Comparison of ENCODE assay signal across 22 cellular contexts in genomic region chr10:29428486-29428885, GRCh38.
"Had no signal": no experiment of that assay in that cellular context is flagged by ENCODE, and none has a peak within 500 bp of the region (broad histone marks: within the 10 kb centered on the region; RNA-seq: fewer than 3 reads in every experiment).

No MANE protein-coding gene starts in this region.

- H3K9ac ChIP-seq: parathyroid adenoma had no signal

- H3K9me3 ChIP-seq: esophagus muscularis mucosa, lower lobe of right lung, neutrophil, right atrium auricular region, stomach, tibial artery had no signal

- H3K4me3 ChIP-seq: coronary artery, esophagus muscularis mucosa, lower lobe of right lung, right atrium auricular region, stomach, tibial artery had no signal

- H3K27ac ChIP-seq: coronary artery, esophagus muscularis mucosa, lower lobe of right lung, neutrophil, parathyroid adenoma, right atrium auricular region, stomach, tibial artery had no signal

- H3K27me3 ChIP-seq: esophagus muscularis mucosa, neutrophil, right atrium auricular region, stomach, tibial artery had no signal

- H3K4me1 ChIP-seq: lower lobe of right lung, tibial artery had no signal

- DNase-seq: dermis blood vessel endothelial cell; effector memory CD4-positive, alpha-beta T cell; foreskin melanocyte; glutamatergic neuron; immature natural killer cell; islet precursor cell; kidney glomerular epithelial cell; left ventricle myocardium superior; lower lobe of right lung; natural killer cell; stimulated activated CD4-positive, alpha-beta T cell treated with anti-CD3 and anti-CD28 coated beads, Interleukin-2, amount 100 ng/mL, for 24 hours; stimulated activated CD4-positive, alpha-beta T cell treated with anti-CD3 and anti-CD28 coated beads, Interleukin-4, amount 100 ng/mL, for 24 hours; stimulated activated naive CD4-positive, alpha-beta T cell treated with Interleukin-2 at 50 U/mL for 16 hours; stomach; tibial artery had no signal

- ATAC-seq: left ventricle myocardium superior; lower lobe of right lung; natural killer cell; sciatic nerve; stimulated activated effector memory CD8-positive, alpha-beta T cell treated with anti-CD3 and anti-CD28 coated beads, Interleukin-12 subunit alpha, Interleukin-12 subunit beta, amount 100 ng/mL, for 72 hours had no signal
